2 cellular contexts compared by ENCODE assay signal in genomic region chr17:7166873-7167272, GRCh38.
TF ChIP-seq lines count a peak whose summit lies in the region.

No MANE protein-coding gene starts in this region.

TF ChIP-seq in K562, 482 proteins besides CTCF, POLR2A, EP300 and RAD21:
- peak; percentile 85 for TF ChIP-seq ZBTB40 (IDR thresholded peaks at IDR 0.05)
- TF ChIP-seq ZBTB40 (CRISPR knock-in tag; IDR thresholded peaks at IDR 0.05), result peak; percentile 84
- TF ChIP-seq ILF3 (IDR thresholded peaks at IDR 0.05; ENCODE audit: borderline replicate concordance), result no peak
- no peak for TF ChIP-seq ATF1 (CRISPR knock-in tag; IDR thresholded peaks at IDR 0.05)
- TF ChIP-seq ATF1 (tag; IDR thresholded peaks at IDR 0.05), result no peak
- no peak for TF ChIP-seq THAP12 (CRISPR knock-in tag; IDR thresholded peaks at IDR 0.05)
- no peak for TF ChIP-seq ZNF695 (CRISPR knock-in tag; IDR thresholded peaks at IDR 0.05)

TF ChIP-seq in liver, 16 proteins besides CTCF, POLR2A, EP300 and RAD21:
- TF ChIP-seq JUND (IDR thresholded peaks at IDR 0.05) (no peak), FOXA2 (IDR thresholded peaks at IDR 0.05) (no peak), EGR1 (IDR thresholded peaks at IDR 0.05; ENCODE audit: low read depth in 2 of 2) (no peak), FOXA1 (IDR thresholded peaks at IDR 0.05) (no peak), ATF3 (IDR thresholded peaks at IDR 0.05) (no peak), TAF1 (conservative IDR thresholded peaks at IDR 0.05) (no peak)
